In genomic region chr16:85484337-85485295, GRCh38 we compare ENCODE assay signal across 13 cellular contexts.
DNase-seq lines count a peak whose midpoint lies in the region; ATAC-seq lines count a peak whose summit lies in the region.
"Had no signal": no experiment of that assay in that cellular context is flagged by ENCODE, and none has a peak within 500 bp of the region (broad histone marks: within the 10 kb centered on the region; RNA-seq: fewer than 3 reads in every experiment).

No MANE protein-coding gene starts in this region.

- H3K27ac ChIP-seq in BLaER1 = peak overlapping the region; percentile 90
- peak overlapping the region; percentile 11 for H3K27ac ChIP-seq in angular gyrus (ENCODE audit: low read depth, low read length)
- H3K27ac ChIP-seq: psoas muscle, SK-N-MC had no signal

- H3K9ac ChIP-seq in BLaER1 = peak overlapping the region; percentile 54

- H3K4me1 ChIP-seq in BLaER1 = peaks cover 100% of the 10 kb centered on the region
- H3K4me1 ChIP-seq: psoas muscle had no signal

- peak overlapping the region; percentile 95 for H3K4me2 ChIP-seq in BLaER1

- POLR2A ChIA-PET in activated CD8-positive, alpha-beta T cell treated with anti-CD3 and anti-CD28 coated beads, Interleukin-2, amount 10 ng/mL, durations not matched to agents 7 days and 5 days (lab: Charles Lee) = no interaction called here

- CTCF ChIA-PET in activated CD8-positive, alpha-beta T cell treated with anti-CD3 and anti-CD28 coated beads, Interleukin-2, amount 10 ng/mL, durations not matched to agents 7 days and 5 days (lab: Charles Lee) = interaction anchor here (0.9 kb wide), 1 partner anchor 131 kb away, joined by 4 read pairs; no protein-coding TSS in a partner anchor

- H3K36me3 Mint-ChIP-seq in activated CD8-positive, alpha-beta T cell treated with anti-CD3 and anti-CD28 coated beads, Interleukin-2, amount 10 ng/mL, durations not matched to agents 7 days and 5 days (ENCODE audit: low read depth) = no peaks in the 10 kb centered on the region
- H3K36me3 Mint-ChIP-seq: activated naive CD4-positive, alpha-beta T cell treated with anti-CD3 and anti-CD28 coated beads, Interleukin-2, amount 10 ng/mL, durations not matched to agents 7 days and 5 days; naive B cell had no signal

- H3K36me3 ChIP-seq in BLaER1 = no peaks in the 10 kb centered on the region

- DNase-seq in MV-4-11 (lab: John Stamatoyannopoulos, UW) = peak; percentile 16
- peak; percentile 81 for DNase-seq in NCI-H2196 (lab: John Stamatoyannopoulos, UW; ENCODE audit: unreplicated experiment)
- DNase-seq in activated CD8-positive, alpha-beta T cell treated with anti-CD3 and anti-CD28 coated beads, Interleukin-2, amount 10 ng/mL, durations not matched to agents 7 days and 5 days = no peak
- no peak for DNase-seq in GM19240 (ENCODE audit: insufficient read length, low spot score)
- DNase-seq: activated naive CD4-positive, alpha-beta T cell treated with anti-CD3 and anti-CD28 coated beads, Interleukin-2, amount 10 ng/mL, durations not matched to agents 7 days and 5 days; naive B cell; psoas muscle had no signal

- H3K9me3 Mint-ChIP-seq in activated CD8-positive, alpha-beta T cell treated with anti-CD3 and anti-CD28 coated beads, Interleukin-2, amount 10 ng/mL, durations not matched to agents 7 days and 5 days (ENCODE audit: insufficient read depth) = no peaks in the 10 kb centered on the region
- H3K9me3 Mint-ChIP-seq: activated naive CD4-positive, alpha-beta T cell treated with anti-CD3 and anti-CD28 coated beads, Interleukin-2, amount 10 ng/mL, durations not matched to agents 7 days and 5 days; IgD-negative memory B cell; naive B cell had no signal

- H4K20me1 ChIP-seq in BLaER1 = no peaks in the 10 kb centered on the region

- H3K4me3 Mint-ChIP-seq in activated CD8-positive, alpha-beta T cell treated with anti-CD3 and anti-CD28 coated beads, Interleukin-2, amount 10 ng/mL, durations not matched to agents 7 days and 5 days = no peak overlapping the region
- H3K4me3 Mint-ChIP-seq: activated naive CD4-positive, alpha-beta T cell treated with anti-CD3 and anti-CD28 coated beads, Interleukin-2, amount 10 ng/mL, durations not matched to agents 7 days and 5 days had no signal

- no peaks in the 10 kb centered on the region for H3K9me3 ChIP-seq in BLaER1
- H3K9me3 ChIP-seq: psoas muscle had no signal

- ATAC-seq in GM21717 (IDR thresholded peaks at IDR 0.05; ENCODE audit: unreplicated experiment) (no peak), HG02852 (IDR thresholded peaks at IDR 0.05; ENCODE audit: unreplicated experiment) (no peak)
- no peak for ATAC-seq in activated CD8-positive, alpha-beta T cell treated with anti-CD3 and anti-CD28 coated beads, Interleukin-2, amount 10 ng/mL, durations not matched to agents 7 days and 5 days
- ATAC-seq: psoas muscle had no signal

- H3K4me1 Mint-ChIP-seq in activated CD8-positive, alpha-beta T cell treated with anti-CD3 and anti-CD28 coated beads, Interleukin-2, amount 10 ng/mL, durations not matched to agents 7 days and 5 days (ENCODE audit: low read depth) = no peaks in the 10 kb centered on the region
- H3K4me1 Mint-ChIP-seq: activated naive CD4-positive, alpha-beta T cell treated with anti-CD3 and anti-CD28 coated beads, Interleukin-2, amount 10 ng/mL, durations not matched to agents 7 days and 5 days had no signal

- H3K27ac Mint-ChIP-seq in activated CD8-positive, alpha-beta T cell treated with anti-CD3 and anti-CD28 coated beads, Interleukin-2, amount 10 ng/mL, durations not matched to agents 7 days and 5 days = no peak overlapping the region
- H3K27ac Mint-ChIP-seq: activated naive CD4-positive, alpha-beta T cell treated with anti-CD3 and anti-CD28 coated beads, Interleukin-2, amount 10 ng/mL, durations not matched to agents 7 days and 5 days; IgD-negative memory B cell; naive B cell had no signal

- peak overlapping the region; percentile 33; the same call in 1 of the 2 replicates for H3K4me3 ChIP-seq in BLaER1
- H3K4me3 ChIP-seq: psoas muscle, SK-N-MC had no signal

- H3K27me3 Mint-ChIP-seq in activated CD8-positive, alpha-beta T cell treated with anti-CD3 and anti-CD28 coated beads, Interleukin-2, amount 10 ng/mL, durations not matched to agents 7 days and 5 days (ENCODE audit: low read depth) = no peaks in the 10 kb centered on the region

- H3K27me3 ChIP-seq in BLaER1 = no peaks in the 10 kb centered on the region

Comparison
In these comparisons a context has a peak if more than half of its experiments do, and no peak if none do; other contexts are left out.
1. DNase-seq: peak in MV-4-11 (single experiment) and NCI-H2196 (single experiment); none in activated CD8-positive, alpha-beta T cell treated with anti-CD3 and anti-CD28 coated beads, Interleukin-2, amount 10 ng/mL, durations not matched to agents 7 days and 5 days (single experiment) and GM19240 (single experiment).